18 cellular contexts compared by ENCODE assay signal in genomic region chr2:200025717-200026116, GRCh38.
DNase-seq lines count a peak whose midpoint lies in the region; ATAC-seq, FAIRE-seq and TF ChIP-seq lines count a peak whose summit lies in the region.
"Had no signal": no experiment of that assay in that cellular context is flagged by ENCODE, and none has a peak within 500 bp of the region (broad histone marks: within the 10 kb centered on the region; RNA-seq: fewer than 3 reads in every experiment).

No MANE protein-coding gene starts in this region.

- peaks cover 5% of the 10 kb centered on the region for H3K9me3 Mint-ChIP-seq in progenitor cell of endocrine pancreas (ENCODE audit: low read depth)
- H3K9me3 Mint-ChIP-seq: CD8-positive, alpha-beta memory T cell had no signal

- H3K9me3 ChIP-seq in heart left ventricle (no peaks in the 10 kb centered on the region), transverse colon (no peaks in the 10 kb centered on the region)

- TF ChIP-seq CTCF in heart left ventricle (IDR thresholded peaks at IDR 0.05), result no peak
- TF ChIP-seq CTCF in bronchial epithelial cell (IDR thresholded peaks at IDR 0.05; ENCODE audit: insufficient read depth, low read length, severe bottlenecking), result no peak
- no peak for TF ChIP-seq CTCF in transverse colon (IDR thresholded peaks at IDR 0.05)
- no peak for TF ChIP-seq CTCF in progenitor cell of endocrine pancreas (IDR thresholded peaks at IDR 0.05; ENCODE audit: unreplicated experiment)

- H3K4me3 ChIP-seq in heart left ventricle (no peak overlapping the region), bronchial epithelial cell (ENCODE audit: low read depth, low read length) (no peak overlapping the region), transverse colon (no peak overlapping the region)
- H3K4me3 ChIP-seq: BLaER1, GM23248 had no signal

- no peaks in the 10 kb centered on the region for H3K36me3 Mint-ChIP-seq in progenitor cell of endocrine pancreas (ENCODE audit: insufficient read depth)
- H3K36me3 Mint-ChIP-seq: CD8-positive, alpha-beta memory T cell had no signal

- H3K4me3 Mint-ChIP-seq in progenitor cell of endocrine pancreas (ENCODE audit: low read depth), result no peak overlapping the region
- H3K4me3 Mint-ChIP-seq: CD8-positive, alpha-beta memory T cell had no signal

- intact Hi-C loops in heart left ventricle (cut with DNase I) (no loop called here), left cardiac atrium (cut with DNase I) (no loop called here), transverse colon (cut with DNase I; ENCODE audit: low total_unique reads) (no loop called here)

- in situ Hi-C loops in transverse colon (cut with MboI; ENCODE audit: low pct_ligation_motif_present in 1 of 4, low pct_unique_long_range_greater_than_20kb in 1 of 4, low sequenced_read_pairs in 3 of 4), result no loop called here

- peaks cover 10% of the 10 kb centered on the region for H3K4me1 Mint-ChIP-seq in progenitor cell of endocrine pancreas (ENCODE audit: low read depth)
- H3K4me1 Mint-ChIP-seq: CD8-positive, alpha-beta memory T cell had no signal

- ATAC-seq in heart left ventricle, result no peak
- ATAC-seq in left cardiac atrium, result no peak
- ATAC-seq in GM19351 (IDR thresholded peaks at IDR 0.05; ENCODE audit: unreplicated experiment), result no peak

- H3K4me1 ChIP-seq in heart left ventricle (peaks cover 0 to 22% (median 0%) of the 10 kb centered on the region in 12 donors), transverse colon (no peaks in the 10 kb centered on the region)

- no peak for FAIRE-seq in bronchial epithelial cell (lab: Jason Lieb, UNC)
- FAIRE-seq: HTR-8/SVneo had no signal

- TF ChIP-seq POLR2A in heart left ventricle (IDR thresholded peaks at IDR 0.05) (no peak), transverse colon (IDR thresholded peaks at IDR 0.05) (no peak)

- no peaks in the 10 kb centered on the region for H3K27me3 ChIP-seq in heart left ventricle
- H3K27me3 ChIP-seq in bronchial epithelial cell (ENCODE audit: control insufficient read depth, insufficient read depth, low read length), result no peaks in the 10 kb centered on the region
- H3K27me3 ChIP-seq in transverse colon, result no peaks in the 10 kb centered on the region
- H3K27me3 ChIP-seq: BLaER1 had no signal

- no peak for DNase-seq in heart left ventricle
- no peak for DNase-seq in left cardiac atrium
- DNase-seq in bronchial epithelial cell (ENCODE audit: low read depth), result peak; percentile 25
- DNase-seq in kidney tubule cell (ENCODE audit: low spot score), result peak; percentile 16
- DNase-seq in transverse colon, result no peak
- DNase-seq in nucleus accumbens (lab: John Stamatoyannopoulos, UW), result no peak
- DNase-seq in progenitor cell of endocrine pancreas (ENCODE audit: low spot score, unreplicated experiment), result no peak
- DNase-seq: CD8-positive, alpha-beta memory T cell; GM23248; NCI-H1436 treated with DMSO at 0.1 percent for 48 hours; NCI-H2081 treated with DMSO at 0.1 percent for 48 hours; NCI-H524; NK-92 treated with Interleukin-12 subunit alpha and Interleukin-12 subunit beta, amount 100 ng/mL, for 24 hours had no signal

- no peak overlapping the region for H3K27ac Mint-ChIP-seq in progenitor cell of endocrine pancreas
- H3K27ac Mint-ChIP-seq: CD8-positive, alpha-beta memory T cell had no signal

- peak overlapping the region in 10 of 12 donors; percentile 45 to 84 (median 66) for H3K27ac ChIP-seq in heart left ventricle
- H3K27ac ChIP-seq in transverse colon, result peak overlapping the region in 3 of 4 donors; percentile 3 to 53 (median 42)
- H3K27ac ChIP-seq: 22Rv1, BLaER1, GM23248, RWPE1 had no signal

- no peaks in the 10 kb centered on the region for H3K36me3 ChIP-seq in heart left ventricle
- no peaks in the 10 kb centered on the region for H3K36me3 ChIP-seq in bronchial epithelial cell (ENCODE audit: control insufficient read depth, insufficient read depth, low read length)
- H3K36me3 ChIP-seq in transverse colon, result no peaks in the 10 kb centered on the region
- H3K36me3 ChIP-seq: BLaER1 had no signal

- no peak for TF ChIP-seq EP300 in transverse colon (IDR thresholded peaks at IDR 0.05; ENCODE audit: low read depth)

- WGBS in heart left ventricle, 4 donors, result 45 to 61% (median 57%) methylated on average over 2 of the region's 2 CpGs
- 78 to 80% methylated on average over 1 to 2 of the region's 2 CpGs for WGBS in transverse colon (ENCODE audit: low coverage in 1 of 2), 2 donors

- H3K27me3 Mint-ChIP-seq in progenitor cell of endocrine pancreas, result no peaks in the 10 kb centered on the region

Comparison
In these comparisons a context has a peak if more than half of its experiments do, and no peak if none do; other contexts are left out.
1. DNase-seq: peak in bronchial epithelial cell (single experiment) and kidney tubule cell (single experiment); none in heart left ventricle (0 of 5), left cardiac atrium (single experiment), transverse colon (single experiment), nucleus accumbens (0 of 56) and progenitor cell of endocrine pancreas (single experiment).